ENCODE assay signal across 1 cellular context in the genomic region with DNA sequence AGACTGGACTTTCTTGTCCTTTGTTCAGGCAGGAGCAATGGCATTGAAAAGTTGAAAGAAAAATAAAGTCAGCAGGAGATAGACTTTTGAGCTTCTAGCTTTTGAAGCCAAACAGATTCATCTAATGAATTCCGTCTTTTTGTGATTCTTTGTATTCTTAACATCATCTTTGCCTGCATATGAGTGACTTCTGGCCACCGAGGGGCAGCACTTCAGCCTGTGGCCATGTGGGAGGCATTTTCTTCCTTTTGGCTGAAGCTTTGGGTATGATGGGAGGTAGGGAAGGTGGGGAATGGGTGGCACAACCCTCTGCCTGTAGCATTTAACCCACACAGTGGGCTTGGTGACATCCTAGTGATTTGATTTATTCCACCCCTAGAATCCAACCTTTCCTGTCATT.
TF ChIP-seq lines count a peak whose summit lies in the region.

No MANE protein-coding gene starts in this region.

TF ChIP-seq in IMR-90, 13 proteins besides CTCF, POLR2A, EP300 and RAD21 (continued from another document):
- no peak for TF ChIP-seq BHLHE40 (IDR thresholded peaks at IDR 0.05; ENCODE audit: low read depth, low read length)
